Comparison of ENCODE assay signal across 14 cellular contexts in the genomic region with DNA sequence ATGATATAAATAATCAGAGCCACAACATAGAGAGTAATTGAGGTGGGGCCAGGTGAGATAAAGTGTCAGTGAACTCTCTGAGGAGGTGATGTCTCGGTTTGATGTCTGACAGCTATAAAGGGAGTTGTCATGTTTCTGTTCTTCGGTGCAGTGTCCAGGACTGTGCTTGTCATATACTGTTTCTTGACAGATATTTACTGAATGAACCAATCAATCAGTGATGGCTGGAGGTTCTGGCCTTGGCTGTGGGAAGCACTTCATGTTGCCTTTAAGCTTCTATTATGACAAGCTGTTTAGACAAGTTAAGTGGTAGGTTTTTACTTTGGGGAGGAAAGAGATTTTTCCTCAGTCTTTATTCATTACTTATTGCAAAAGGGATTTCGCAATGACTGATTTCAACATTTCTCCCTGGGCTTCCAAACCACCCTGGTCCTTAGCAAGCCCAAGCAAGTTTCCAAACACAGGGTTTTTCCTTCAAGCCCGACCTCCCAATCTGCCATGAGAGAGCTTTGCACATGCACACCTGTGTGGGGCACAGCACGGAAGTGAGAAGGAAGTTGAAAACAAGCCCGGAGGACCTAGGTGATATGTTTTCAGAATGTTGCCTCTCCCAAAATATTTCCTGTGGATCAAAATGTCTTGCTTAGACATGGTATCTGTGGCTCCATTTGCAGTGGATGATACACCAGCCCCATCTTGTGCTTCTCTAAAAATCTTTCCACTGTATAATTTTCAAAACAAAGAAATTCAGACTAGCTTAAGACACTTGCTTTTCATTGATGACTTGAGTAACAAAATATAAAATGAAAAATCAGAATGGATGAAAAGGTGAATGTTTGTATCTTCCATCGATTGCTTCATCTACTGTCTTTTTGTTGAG.
DNase-seq lines count a peak whose midpoint lies in the region; ATAC-seq, FAIRE-seq and TF ChIP-seq lines count a peak whose summit lies in the region.
"Had no signal": no experiment of that assay in that cellular context is flagged by ENCODE, and none has a peak within 500 bp of the region (broad histone marks: within the 10 kb centered on the region; RNA-seq: fewer than 3 reads in every experiment).

No MANE protein-coding gene starts in this region.

- H3K4me1 Mint-ChIP-seq in activated CD8-positive, alpha-beta T cell treated with anti-CD3 and anti-CD28 coated beads for 36 hours (ENCODE audit: low read depth) = no peaks in the 10 kb centered on the region

- H3K9ac ChIP-seq in K562 (ENCODE audit: insufficient read depth in 1 of 2, low read depth in 2 of 2, low read length in 2 of 2) = no peak overlapping the region
- H3K9ac ChIP-seq: BLaER1 treated with 17β-estradiol and CSF1 and Interleukin-3, amounts not matched to agents 10 nM and 100 nM; parathyroid adenoma had no signal

- 3% methylated on average over 5 of the region's 7 CpGs for WGBS in K562 (ENCODE audit: insufficient coverage, low coverage, missing lambda C conversion rate)
- WGBS in ovary, 3 donors = 76 to 85% (median 76%) methylated on average over 7 of the region's 7 CpGs

- H3K9me3 ChIP-seq in K562 (replicated peaks; ENCODE audit: control insufficient read depth, insufficient read depth, low read depth, low read length) (no peaks in the 10 kb centered on the region), uterus (no peaks in the 10 kb centered on the region), ovary (no peaks in the 10 kb centered on the region)
- H3K9me3 ChIP-seq: BLaER1 treated with 17β-estradiol and CSF1 and Interleukin-3, amounts not matched to agents 10 nM and 100 nM had no signal

- DNase-seq in Right ventricle myocardium superior (no peak), cardiac septum (ENCODE audit: low spot score) (no peak), K562 (ENCODE audit: extremely low read depth in 1 of 4, low spot score in 3 of 4) (no peak), glomerular visceral epithelial cell (ENCODE audit: extremely low spot score) (peak; percentile 17), uterus (peak; percentile 16 to 20), NCI-H1092 (lab: John Stamatoyannopoulos, UW) (no peak), ovary (no peak)
- no peak for DNase-seq in activated CD8-positive, alpha-beta T cell treated with anti-CD3 and anti-CD28 coated beads for 36 hours
- DNase-seq: activated CD4-positive, alpha-beta T cell treated with anti-CD3 and anti-CD28 coated beads for 1 hour; activated naive CD4-positive, alpha-beta T cell; effector memory CD8-positive, alpha-beta T cell; kidney had no signal

- in situ Hi-C loops in K562 (cut with MboI) = no loop called here

- no peaks in the 10 kb centered on the region for H3K27me3 Mint-ChIP-seq in activated CD8-positive, alpha-beta T cell treated with anti-CD3 and anti-CD28 coated beads for 36 hours
- H3K27me3 Mint-ChIP-seq: effector memory CD8-positive, alpha-beta T cell had no signal

- H3K4me3 Mint-ChIP-seq in activated CD8-positive, alpha-beta T cell treated with anti-CD3 and anti-CD28 coated beads for 36 hours = no peak overlapping the region
- H3K4me3 Mint-ChIP-seq: effector memory CD8-positive, alpha-beta T cell had no signal

- FAIRE-seq in K562 (lab: Jason Lieb, UNC) = no peak
- FAIRE-seq: kidney had no signal

- H3K4me1 ChIP-seq in K562 (replicated peaks in 1 of 2; ENCODE audit: control insufficient read depth in 2 of 2, insufficient read depth in 2 of 2, low read length in 2 of 2) (no peaks in the 10 kb centered on the region), uterus (no peaks in the 10 kb centered on the region), ovary (ENCODE audit: insufficient read depth) (no peaks in the 10 kb centered on the region)
- H3K4me1 ChIP-seq: parathyroid adenoma had no signal

- H3K4me3 ChIP-seq in K562 (no peak overlapping the region), uterus (no peak overlapping the region), ovary (no peak overlapping the region)
- H3K4me3 ChIP-seq: BLaER1 treated with 17β-estradiol and CSF1 and Interleukin-3, amounts not matched to agents 10 nM and 100 nM had no signal

- CTCF ChIA-PET in K562 (lab: Yijun Ruan, JAX; ENCODE audit: low intra/inter-chr PET ratio) = no interaction called here
- CTCF ChIA-PET in activated CD8-positive, alpha-beta T cell treated with anti-CD3 and anti-CD28 coated beads for 36 hours (lab: Charles Lee) = no interaction called here

- no peaks in the 10 kb centered on the region for H3K9me1 ChIP-seq in K562 (ENCODE audit: control insufficient read depth, insufficient read depth, low read length)

- H3K4me2 ChIP-seq in K562 (ENCODE audit: insufficient read depth, low read length) = no peak overlapping the region

- H2AFZ ChIP-seq in K562 (ENCODE audit: low read depth, low read length) = no peak overlapping the region
- H2AFZ ChIP-seq: parathyroid adenoma had no signal

- TF ChIP-seq RAD21 in K562 (CRISPR knock-in tag; conservative IDR thresholded peaks at IDR 0.05 in 1 of 2, IDR thresholded peaks at IDR 0.05 in 1 of 2) = no peak

- H4K20me1 ChIP-seq in K562 (replicated peaks; ENCODE audit: control insufficient read depth, insufficient read depth, low read length) = no peaks in the 10 kb centered on the region
- H4K20me1 ChIP-seq: BLaER1 treated with 17β-estradiol and CSF1 and Interleukin-3, amounts not matched to agents 10 nM and 100 nM had no signal

- no peaks in the 10 kb centered on the region for H3K36me3 ChIP-seq in K562 (ENCODE audit: control insufficient read depth, insufficient read depth, low read length)
- no peaks in the 10 kb centered on the region for H3K36me3 ChIP-seq in uterus
- no peaks in the 10 kb centered on the region for H3K36me3 ChIP-seq in ovary
- H3K36me3 ChIP-seq: BLaER1 treated with 17β-estradiol and CSF1 and Interleukin-3, amounts not matched to agents 10 nM and 100 nM had no signal

- ATAC-seq in Right ventricle myocardium superior (ENCODE audit: poor library complexity) (peak; percentile 60), K562 (no peak)
- ATAC-seq in activated CD8-positive, alpha-beta T cell treated with anti-CD3 and anti-CD28 coated beads for 36 hours = no peak
- ATAC-seq: effector memory CD8-positive, alpha-beta T cell had no signal

- POLR2A ChIA-PET in K562 (lab: Yijun Ruan, JAX) = no interaction called here
- POLR2A ChIA-PET in activated CD8-positive, alpha-beta T cell treated with anti-CD3 and anti-CD28 coated beads for 36 hours (lab: Charles Lee) = no interaction called here

- no peak for TF ChIP-seq POLR2A in K562 (conservative IDR thresholded peaks at IDR 0.05)
- TF ChIP-seq POLR2A in uterus (IDR thresholded peaks at IDR 0.05) = no peak
- no peak for TF ChIP-seq POLR2A in ovary (IDR thresholded peaks at IDR 0.05)

- no peak for TF ChIP-seq CTCF in K562 (IDR thresholded peaks at IDR 0.05 in 2 of 3, conservative IDR thresholded peaks at IDR 0.05 in 1 of 3; ENCODE audit: insufficient read depth in 2 of 3, low read depth in 1 of 3, low read length in 3 of 3)
- no peak for TF ChIP-seq CTCF in uterus (IDR thresholded peaks at IDR 0.05)
- no peak for TF ChIP-seq CTCF in activated CD8-positive, alpha-beta T cell treated with anti-CD3 and anti-CD28 coated beads for 36 hours (IDR thresholded peaks at IDR 0.05)
- TF ChIP-seq CTCF in ovary (IDR thresholded peaks at IDR 0.05) = no peak

- H3K79me2 ChIP-seq in K562 (ENCODE audit: control insufficient read depth, insufficient read depth, low read length) = no peaks in the 10 kb centered on the region
- H3K79me2 ChIP-seq: parathyroid adenoma had no signal

- H3K27me3 ChIP-seq in K562 (ENCODE audit: control insufficient read depth in 2 of 2, insufficient read depth in 2 of 2, low read length in 2 of 2) (no peaks in the 10 kb centered on the region), uterus (no peaks in the 10 kb centered on the region), ovary (no peaks in the 10 kb centered on the region)
- H3K27me3 ChIP-seq: BLaER1 treated with 17β-estradiol and CSF1 and Interleukin-3, amounts not matched to agents 10 nM and 100 nM had no signal

- TF ChIP-seq EP300 in K562 (IDR thresholded peaks at IDR 0.05; ENCODE audit: low read length) (no peak), ovary (IDR thresholded peaks at IDR 0.05) (no peak)

- H3K9me3 Mint-ChIP-seq in activated CD8-positive, alpha-beta T cell treated with anti-CD3 and anti-CD28 coated beads for 36 hours = peaks cover 6% of the 10 kb centered on the region

- no TSS peak for BruUV-seq in K562 (replicated peaks; lab: Mats Ljungman, UMichigan)

- no peak overlapping the region for H3K27ac ChIP-seq in K562 (ENCODE audit: extremely low read depth, low read depth, low read length)
- no peak overlapping the region for H3K27ac ChIP-seq in uterus
- H3K27ac ChIP-seq in ovary = no peak overlapping the region
- H3K27ac ChIP-seq: BLaER1 treated with 17β-estradiol and CSF1 and Interleukin-3, amounts not matched to agents 10 nM and 100 nM; parathyroid adenoma had no signal

- no peak overlapping the region for H3K27ac Mint-ChIP-seq in activated CD8-positive, alpha-beta T cell treated with anti-CD3 and anti-CD28 coated beads for 36 hours
- H3K27ac Mint-ChIP-seq: effector memory CD8-positive, alpha-beta T cell had no signal

- intact Hi-C loops in Right ventricle myocardium superior (cut with DNase I) (no loop called here), cardiac septum (cut with DNase I) (no loop called here), K562 (cut with micrococcal nuclease) (no loop called here), uterus (cut with DNase I; ENCODE audit: low total_unique reads) (no loop called here), ovary (cut with DNase I) (no loop called here)
- intact Hi-C loops in activated CD8-positive, alpha-beta T cell treated with anti-CD3 and anti-CD28 coated beads for 36 hours (cut with micrococcal nuclease) = no loop called here

- no peaks in the 10 kb centered on the region for H3K36me3 Mint-ChIP-seq in activated CD8-positive, alpha-beta T cell treated with anti-CD3 and anti-CD28 coated beads for 36 hours (ENCODE audit: low read depth)

TF ChIP-seq in K562, 482 proteins besides CTCF, POLR2A, EP300 and RAD21:
- TF ChIP-seq KDM1A (IDR thresholded peaks at IDR 0.05) = no peak
- TF ChIP-seq CEBPB (tag; IDR thresholded peaks at IDR 0.05) = peak; percentile 38; the same call in 1 of the 2 replicates
- TF ChIP-seq ZNF174 (CRISPR knock-in tag; IDR thresholded peaks at IDR 0.05) = no peak
- TF ChIP-seq PRPF4 (IDR thresholded peaks at IDR 0.05; ENCODE audit: insufficient read depth, low read depth, low read length, poor library complexity, severe bottlenecking) = no peak

Comparison
In these comparisons a context has a peak if more than half of its experiments do, and no peak if none do; other contexts are left out.
1. DNase-seq: peak in glomerular visceral epithelial cell (single experiment) and uterus (2 of 2); none in Right ventricle myocardium superior (single experiment), cardiac septum (single experiment), K562 (0 of 4), NCI-H1092 (single experiment), activated CD8-positive, alpha-beta T cell treated with anti-CD3 and anti-CD28 coated beads for 36 hours (single experiment) and ovary (0 of 5).